In genomic region chr5:181187500-181188213, GRCh38 we compare ENCODE assay signal across 1 cellular context.
TF ChIP-seq lines count a peak whose summit lies in the region.

No MANE protein-coding gene starts in this region.

TF ChIP-seq in HepG2, 621 proteins besides CTCF, POLR2A, EP300 and RAD21 (continued from another document and continues in another):
- TF ChIP-seq ZBTB2 (CRISPR knock-in tag; IDR thresholded peaks at IDR 0.05; ENCODE audit: low read depth): no peak
- TF ChIP-seq ZNF7 (CRISPR knock-in tag; IDR thresholded peaks at IDR 0.05): peak; percentile 19; the same call in 1 of the 2 replicates
- TF ChIP-seq ARID4A (CRISPR knock-in tag; IDR thresholded peaks at IDR 0.05; ENCODE audit: borderline replicate concordance): peak; percentile 66
- TF ChIP-seq ZFP41 (CRISPR knock-in tag; IDR thresholded peaks at IDR 0.05; ENCODE audit: borderline replicate concordance): no peak
- TF ChIP-seq ZZZ3 (CRISPR knock-in tag; IDR thresholded peaks at IDR 0.05; ENCODE audit: borderline replicate concordance): no peak
- peak; percentile 79; the same call in 1 of the 2 replicates for TF ChIP-seq PRDM4 (CRISPR knock-in tag; IDR thresholded peaks at IDR 0.05; ENCODE audit: borderline replicate concordance)
- TF ChIP-seq HOXD1 (CRISPR knock-in tag; IDR thresholded peaks at IDR 0.05): no peak
- TF ChIP-seq MLX (CRISPR knock-in tag; IDR thresholded peaks at IDR 0.05): peak; percentile 32; the same call in 1 of the 2 replicates
- TF ChIP-seq KLF13 (CRISPR knock-in tag; IDR thresholded peaks at IDR 0.05): no peak
- peak; percentile 98 for TF ChIP-seq ZNF24 (IDR thresholded peaks at IDR 0.05)
- no peak for TF ChIP-seq ZNF235 (CRISPR knock-in tag; IDR thresholded peaks at IDR 0.05; ENCODE audit: borderline replicate concordance)
- TF ChIP-seq CAMTA2 (CRISPR knock-in tag; IDR thresholded peaks at IDR 0.05; ENCODE audit: borderline replicate concordance): no peak
- TF ChIP-seq KMT2B (CRISPR knock-in tag; IDR thresholded peaks at IDR 0.05): no peak
- no peak for TF ChIP-seq MLXIP (CRISPR knock-in tag; IDR thresholded peaks at IDR 0.05; ENCODE audit: borderline replicate concordance)
- TF ChIP-seq NR1H2 (CRISPR knock-in tag; IDR thresholded peaks at IDR 0.05; ENCODE audit: borderline replicate concordance, low read depth): no peak
- TF ChIP-seq ZNF558 (CRISPR knock-in tag; IDR thresholded peaks at IDR 0.05; ENCODE audit: borderline replicate concordance): no peak
- TF ChIP-seq POLR2AphosphoS2 (IDR thresholded peaks at IDR 0.05; ENCODE audit: low read depth, low read length): no peak
- TF ChIP-seq ZBTB7A (CRISPR knock-in tag; IDR thresholded peaks at IDR 0.05): no peak
- peak; percentile 69; the same call in 1 of the 2 replicates for TF ChIP-seq ZNF644 (CRISPR knock-in tag; IDR thresholded peaks at IDR 0.05; ENCODE audit: low read depth)
- TF ChIP-seq ZNF337 (CRISPR knock-in tag; IDR thresholded peaks at IDR 0.05; ENCODE audit: borderline replicate concordance, low read depth): 0 out of 2 replicates have a peak, but pooled peaks have one; percentile 23
- no peak for TF ChIP-seq ZNF282 (IDR thresholded peaks at IDR 0.05; ENCODE audit: partially characterized antibody)
- TF ChIP-seq NPAS2 (CRISPR knock-in tag; IDR thresholded peaks at IDR 0.05; ENCODE audit: borderline replicate concordance): no peak
- no peak for TF ChIP-seq HES4 (CRISPR knock-in tag; IDR thresholded peaks at IDR 0.05; ENCODE audit: borderline replicate concordance)
- TF ChIP-seq ZNF431 (CRISPR knock-in tag; IDR thresholded peaks at IDR 0.05; ENCODE audit: borderline replicate concordance, low read depth): no peak
- TF ChIP-seq ZBTB37 (CRISPR knock-in tag; IDR thresholded peaks at IDR 0.05): no peak
- TF ChIP-seq ZNF136 (CRISPR knock-in tag; IDR thresholded peaks at IDR 0.05; ENCODE audit: low read depth): 0 out of 2 replicates have a peak, but pooled peaks have one; percentile 63
- TF ChIP-seq GATA4 (IDR thresholded peaks at IDR 0.05; ENCODE audit: borderline replicate concordance, low read depth): no peak
- no peak; the same call in 1 of the 2 replicates for TF ChIP-seq SMAD3 (CRISPR knock-in tag; IDR thresholded peaks at IDR 0.05)
- TF ChIP-seq SRF (IDR thresholded peaks at IDR 0.05; ENCODE audit: low read depth, low read length): no peak
- TF ChIP-seq IRF2 (CRISPR knock-in tag; IDR thresholded peaks at IDR 0.05): peak; percentile 64; the same call in 1 of the 2 replicates
- no peak; the same call in 1 of the 2 replicates for TF ChIP-seq ZNF12 (CRISPR knock-in tag; IDR thresholded peaks at IDR 0.05)
- no peak for TF ChIP-seq ZNF713 (CRISPR knock-in tag; IDR thresholded peaks at IDR 0.05)
- TF ChIP-seq THAP9 (CRISPR knock-in tag; IDR thresholded peaks at IDR 0.05; ENCODE audit: borderline replicate concordance): no peak
- TF ChIP-seq ZBTB39 (CRISPR knock-in tag; IDR thresholded peaks at IDR 0.05): no peak
